Comparison of ENCODE assay signal across 22 cellular contexts in the genomic region with DNA sequence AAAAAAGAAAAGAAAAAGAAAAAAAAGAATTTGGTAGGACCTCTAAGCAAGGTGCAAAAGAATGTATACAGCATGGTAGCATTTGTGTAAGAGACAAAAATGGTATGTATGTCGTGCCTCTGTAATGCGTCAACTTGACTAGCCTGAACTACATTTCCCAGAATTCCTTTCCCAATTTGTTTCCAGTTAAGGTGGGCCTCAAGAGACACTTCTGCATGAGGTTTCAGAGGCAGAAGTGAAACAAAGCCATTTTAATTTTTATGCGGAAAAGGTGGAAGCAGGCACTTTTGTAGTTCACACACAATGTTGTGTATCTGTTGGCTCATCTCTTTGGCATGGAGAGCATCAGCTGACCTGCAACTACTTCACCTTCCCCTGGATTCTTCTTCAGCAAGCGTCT.
"Had no signal": no experiment of that assay in that cellular context is flagged by ENCODE, and none has a peak within 500 bp of the region (broad histone marks: within the 10 kb centered on the region; RNA-seq: fewer than 3 reads in every experiment).

No MANE protein-coding gene starts in this region.

- H3K9me3 Mint-ChIP-seq: activated CD4-positive, alpha-beta memory T cell treated with anti-CD3 and anti-CD28 coated beads, Interleukin-2, amount 10 ng/mL, durations not matched to agents 7 days and 5 days; activated naive CD4-positive, alpha-beta T cell treated with anti-CD3 and anti-CD28 coated beads for 36 hours; activated naive CD8-positive, alpha-beta T cell treated with anti-CD3 and anti-CD28 coated beads, Interleukin-2, amount 50 U/mL, for 24 hours; activated T-cell treated with anti-CD3 and anti-CD28 coated beads, Interleukin-2, amount 50 U/mL, for 24 hours; brain; mesothelial cell of epicardium; nephron; stimulated activated memory B cell treated with anti-CD40 and anti-IgM and Interleukin-4, amounts not matched to agents 10 μg/mL and 1 μg/mL and 100 μg/mL, for 72 hours had no signal

- H3K27me3 Mint-ChIP-seq: activated naive CD8-positive, alpha-beta T cell treated with anti-CD3 and anti-CD28 coated beads, Interleukin-2, amount 50 U/mL, for 24 hours; activated T-cell treated with anti-CD3 and anti-CD28 coated beads, Interleukin-2, amount 50 U/mL, for 24 hours; stimulated activated memory B cell treated with anti-CD40 and anti-IgM and Interleukin-4, amounts not matched to agents 10 μg/mL and 1 μg/mL and 100 μg/mL, for 72 hours had no signal

- FAIRE-seq: islet of Langerhans had no signal

- H3K4me3 Mint-ChIP-seq: activated CD4-positive, alpha-beta memory T cell treated with anti-CD3 and anti-CD28 coated beads, Interleukin-2, amount 10 ng/mL, durations not matched to agents 7 days and 5 days; activated naive CD4-positive, alpha-beta T cell treated with anti-CD3 and anti-CD28 coated beads for 36 hours; activated naive CD8-positive, alpha-beta T cell treated with anti-CD3 and anti-CD28 coated beads, Interleukin-2, amount 50 U/mL, for 24 hours; activated T-cell treated with anti-CD3 and anti-CD28 coated beads, Interleukin-2, amount 50 U/mL, for 24 hours; brain; mesothelial cell of epicardium; nephron; stimulated activated memory B cell treated with anti-CD40 and anti-IgM and Interleukin-4, amounts not matched to agents 10 μg/mL and 1 μg/mL and 100 μg/mL, for 72 hours had no signal

- H3K36me3 ChIP-seq: lower lobe of right lung, spleen, thoracic aorta had no signal

- H3K9me3 ChIP-seq: lower lobe of right lung, spleen, thoracic aorta had no signal

- DNase-seq: activated CD4-positive, alpha-beta memory T cell treated with anti-CD3 and anti-CD28 coated beads, Interleukin-2, amount 10 ng/mL, durations not matched to agents 7 days and 5 days; activated CD4-positive, alpha-beta T cell treated with anti-CD3 and anti-CD28 coated beads for 48 hours; activated CD4-positive, CD25-positive, alpha-beta regulatory T cell; activated naive CD4-positive, alpha-beta T cell treated with anti-CD3 and anti-CD28 coated beads for 36 hours; activated naive CD8-positive, alpha-beta T cell treated with anti-CD3 and anti-CD28 coated beads, Interleukin-2, amount 50 U/mL, for 24 hours; activated T-cell treated with anti-CD3 and anti-CD28 coated beads, Interleukin-2, amount 50 U/mL, for 24 hours; anterior cingulate cortex; caudate nucleus; dorsolateral prefrontal cortex; foreskin fibroblast; hippocampal formation; left cardiac atrium; lower lobe of right lung; spleen; stimulated activated CD4-positive, alpha-beta T cell treated with anti-CD3 and anti-CD28 coated beads, Interleukin-4, amount 100 ng/mL, for 4 hours; T-helper 2 cell had no signal

- H3K4me1 ChIP-seq: lower lobe of right lung, spleen had no signal

- H3K27me3 ChIP-seq: dorsolateral prefrontal cortex had no signal

- H3K36me3 Mint-ChIP-seq: brain; mesothelial cell of epicardium; stimulated activated memory B cell treated with anti-CD40 and anti-IgM and Interleukin-4, amounts not matched to agents 10 μg/mL and 1 μg/mL and 100 μg/mL, for 72 hours had no signal

- H3K27ac ChIP-seq: dorsolateral prefrontal cortex, lower lobe of right lung, spleen, thoracic aorta had no signal

- H3K4me3 ChIP-seq: dorsolateral prefrontal cortex, lower lobe of right lung, spleen, thoracic aorta had no signal

- H3K4me1 Mint-ChIP-seq: activated CD4-positive, alpha-beta memory T cell treated with anti-CD3 and anti-CD28 coated beads, Interleukin-2, amount 10 ng/mL, durations not matched to agents 7 days and 5 days; activated naive CD8-positive, alpha-beta T cell treated with anti-CD3 and anti-CD28 coated beads, Interleukin-2, amount 50 U/mL, for 24 hours; brain; mesothelial cell of epicardium; nephron; stimulated activated memory B cell treated with anti-CD40 and anti-IgM and Interleukin-4, amounts not matched to agents 10 μg/mL and 1 μg/mL and 100 μg/mL, for 72 hours had no signal

- H3K27ac Mint-ChIP-seq: activated CD4-positive, alpha-beta memory T cell treated with anti-CD3 and anti-CD28 coated beads, Interleukin-2, amount 10 ng/mL, durations not matched to agents 7 days and 5 days; activated naive CD4-positive, alpha-beta T cell treated with anti-CD3 and anti-CD28 coated beads for 36 hours; activated naive CD8-positive, alpha-beta T cell treated with anti-CD3 and anti-CD28 coated beads, Interleukin-2, amount 50 U/mL, for 24 hours; activated T-cell treated with anti-CD3 and anti-CD28 coated beads, Interleukin-2, amount 50 U/mL, for 24 hours; brain; mesothelial cell of epicardium; nephron; stimulated activated memory B cell treated with anti-CD40 and anti-IgM and Interleukin-4, amounts not matched to agents 10 μg/mL and 1 μg/mL and 100 μg/mL, for 72 hours had no signal

- ATAC-seq: activated naive CD8-positive, alpha-beta T cell treated with anti-CD3 and anti-CD28 coated beads, Interleukin-2, amount 50 U/mL, for 24 hours; left cardiac atrium; lower lobe of right lung; stimulated activated memory B cell treated with anti-CD40 and anti-IgM and Interleukin-4, amounts not matched to agents 10 μg/mL and 1 μg/mL and 100 μg/mL, for 72 hours had no signal
